In genomic region chr11:27242591-27242990, GRCh38 we compare ENCODE assay signal across 17 cellular contexts.
DNase-seq lines count a peak whose midpoint lies in the region; ATAC-seq, FAIRE-seq and TF ChIP-seq lines count a peak whose summit lies in the region.
"Had no signal": no experiment of that assay in that cellular context is flagged by ENCODE, and none has a peak within 500 bp of the region (broad histone marks: within the 10 kb centered on the region; RNA-seq: fewer than 3 reads in every experiment).

No MANE protein-coding gene starts in this region.

- ATAC-seq in HG02885 (IDR thresholded peaks at IDR 0.05; ENCODE audit: poor library complexity, unreplicated experiment) (no peak), HG02588 (IDR thresholded peaks at IDR 0.05; ENCODE audit: unreplicated experiment) (no peak)
- ATAC-seq: psoas muscle had no signal

- H3K79me2 ChIP-seq in astrocyte (ENCODE audit: insufficient read depth, low read length) (no peaks in the 10 kb centered on the region), mesendoderm (ENCODE audit: control insufficient read depth, insufficient read depth, low read length) (no peaks in the 10 kb centered on the region)

- H3K27ac Mint-ChIP-seq in astrocyte (ENCODE audit: unreplicated experiment) = peak overlapping the region; percentile 92

- no peak overlapping the region for H3K4ac ChIP-seq in mesendoderm (ENCODE audit: low read depth, low read length)

- H3K4me3 ChIP-seq in astrocyte (ENCODE audit: insufficient read depth, low read depth, low read length) (no peak overlapping the region), mesendoderm (ENCODE audit: low read length) (no peak overlapping the region)
- H3K4me3 ChIP-seq: psoas muscle had no signal

- H3K9ac ChIP-seq in astrocyte (ENCODE audit: low read length) (peak overlapping the region; percentile 52), mesendoderm (ENCODE audit: low read length) (no peak overlapping the region)

- peaks cover 1% of the 10 kb centered on the region for H3K9me3 Mint-ChIP-seq in astrocyte (ENCODE audit: unreplicated experiment)

- no peak for TF ChIP-seq CTCF in astrocyte (IDR thresholded peaks at IDR 0.05; ENCODE audit: insufficient read depth, low read depth, low read length)

- H3K4me1 Mint-ChIP-seq in astrocyte (ENCODE audit: low read depth, unreplicated experiment) = peaks cover 16% of the 10 kb centered on the region

- H3K18ac ChIP-seq in mesendoderm (ENCODE audit: low read length) = no peak overlapping the region

- H2BK5ac ChIP-seq in mesendoderm (ENCODE audit: low read length) = no peak overlapping the region

- no peaks in the 10 kb centered on the region for H3K36me3 ChIP-seq in astrocyte (ENCODE audit: insufficient read depth, low read length)
- H3K36me3 ChIP-seq in mesendoderm (ENCODE audit: control insufficient read depth, insufficient read depth, low read length) = no peaks in the 10 kb centered on the region
- H3K36me3 ChIP-seq: BE2C had no signal

- no peak overlapping the region for H2AK5ac ChIP-seq in mesendoderm (ENCODE audit: low read length)

- H3K27me3 ChIP-seq in astrocyte (ENCODE audit: insufficient read depth, low read length) (no peaks in the 10 kb centered on the region), mesendoderm (ENCODE audit: insufficient read depth, low read length, poor library complexity) (no peaks in the 10 kb centered on the region)
- H3K27me3 ChIP-seq: BE2C had no signal

- H4K5ac ChIP-seq in mesendoderm (ENCODE audit: low read length) = no peak overlapping the region

- no peaks in the 10 kb centered on the region for H3K9me3 ChIP-seq in astrocyte (ENCODE audit: insufficient read depth, low read depth, low read length)
- H3K9me3 ChIP-seq: BE2C, psoas muscle had no signal

- no peaks in the 10 kb centered on the region for H3K79me1 ChIP-seq in mesendoderm (ENCODE audit: low read length)

- DNase-seq in Daoy (ENCODE audit: low read depth) = peak; percentile 96
- DNase-seq in LHCN-M2 (ENCODE audit: low read depth) = peak; percentile 65
- peak; percentile 100 for DNase-seq in astrocyte (ENCODE audit: low read depth)
- DNase-seq in mesendoderm = peak; percentile 82
- no peak for DNase-seq in NCI-H2081 (lab: John Stamatoyannopoulos, UW)
- DNase-seq in NCI-H128 (lab: John Stamatoyannopoulos, UW; ENCODE audit: unreplicated experiment) = no peak
- DNase-seq: activated CD8-positive, alpha-beta memory T cell treated with anti-CD3 and anti-CD28 coated beads for 24 hours; activated gamma-delta T cell; BE2C; DMS79; NCI-H2227 treated with DMSO at 0.1 percent for 48 hours; psoas muscle; stimulated activated CD4-positive, alpha-beta T cell treated with anti-CD3 and anti-CD28 coated beads, Interleukin-2, amount 100 ng/mL, for 24 hours; T-helper 9 cell had no signal

- H2BK15ac ChIP-seq in mesendoderm (replicated peaks; ENCODE audit: low read depth) = no peak overlapping the region

- no peak overlapping the region for H3K4me2 ChIP-seq in astrocyte (ENCODE audit: low read length)
- H3K4me2 ChIP-seq in mesendoderm (ENCODE audit: low read length) = no peak overlapping the region

- no peaks in the 10 kb centered on the region for H3K36me3 Mint-ChIP-seq in astrocyte (ENCODE audit: low read depth, unreplicated experiment)

- H2AFZ ChIP-seq in astrocyte (ENCODE audit: low read depth, low read length) = no peak overlapping the region

- WGBS in mesendoderm (ENCODE audit: extremely low coverage, insufficient coverage, low lambda C conversion rate) = no CpG with 5 or more reads among the region's 1 CpG

- H3K56ac ChIP-seq in mesendoderm (ENCODE audit: low read length) = no peak overlapping the region

- H3K27ac ChIP-seq in astrocyte (ENCODE audit: low read depth, low read length) = peak overlapping the region; percentile 72
- no peak overlapping the region for H3K27ac ChIP-seq in mesendoderm (ENCODE audit: low read depth, low read length)
- H3K27ac ChIP-seq: psoas muscle had no signal

- H3K4me1 ChIP-seq in astrocyte (ENCODE audit: insufficient read depth, low read length) (peaks cover 22% of the 10 kb centered on the region), mesendoderm (ENCODE audit: control insufficient read depth, low read depth, low read length) (peaks cover 7% of the 10 kb centered on the region)
- H3K4me1 ChIP-seq: BE2C had no signal

- H2BK120ac ChIP-seq in mesendoderm (ENCODE audit: low read depth, low read length) = no peak overlapping the region

- no peak overlapping the region for H3K4me3 Mint-ChIP-seq in astrocyte (ENCODE audit: unreplicated experiment)

- H3K23ac ChIP-seq in mesendoderm (ENCODE audit: low read length) = no peak overlapping the region

- H3K27me3 Mint-ChIP-seq in astrocyte (ENCODE audit: low read depth, unreplicated experiment) = no peaks in the 10 kb centered on the region

- H4K20me1 ChIP-seq in astrocyte (ENCODE audit: insufficient read depth, low read length) = no peaks in the 10 kb centered on the region

- H4K8ac ChIP-seq in mesendoderm (ENCODE audit: low read depth, low read length) = no peak overlapping the region

- FAIRE-seq in astrocyte (lab: Jason Lieb, UNC) = peak; percentile 68
- FAIRE-seq: keratinocyte had no signal

Comparison
In these comparisons a context has a peak if more than half of its experiments do, and no peak if none do; other contexts are left out.
1. DNase-seq: peak in Daoy (single experiment), LHCN-M2 (single experiment), astrocyte (single experiment) and mesendoderm (single experiment); none in NCI-H2081 (0 of 2) and NCI-H128 (single experiment).